Comparison of ENCODE assay signal across 33 cellular contexts in the genomic region with DNA sequence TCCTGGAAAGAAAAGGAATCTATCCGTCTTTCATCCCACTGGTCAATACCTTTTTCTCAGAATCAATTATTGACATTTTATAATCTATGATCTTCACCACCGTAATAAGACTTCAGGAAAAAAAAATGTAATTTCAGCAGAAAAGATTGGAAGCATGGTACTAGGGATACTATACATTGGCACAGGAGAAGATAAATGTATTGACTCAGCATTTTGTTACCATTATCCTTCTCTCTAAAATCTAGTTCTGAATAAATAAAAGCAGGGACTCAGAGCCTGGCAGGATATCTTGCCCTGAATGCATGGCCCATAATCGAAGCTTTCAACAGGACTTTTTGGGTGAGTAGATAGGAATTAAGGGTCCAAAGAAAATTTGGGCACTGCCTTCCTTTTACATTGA.
"Had no signal": no experiment of that assay in that cellular context is flagged by ENCODE, and none has a peak within 500 bp of the region (broad histone marks: within the 10 kb centered on the region; RNA-seq: fewer than 3 reads in every experiment).

No MANE protein-coding gene starts in this region.

- H3K4me3 ChIP-seq: adrenal gland, body of pancreas, esophagus squamous epithelium, gastroesophageal sphincter had no signal

- H3K27ac ChIP-seq: adrenal gland, body of pancreas, epithelial cell of prostate, esophagus squamous epithelium, gastroesophageal sphincter had no signal

- H3K4me1 ChIP-seq: adrenal gland, esophagus squamous epithelium, gastroesophageal sphincter had no signal

- H3K36me3 ChIP-seq: adrenal gland, esophagus squamous epithelium, gastroesophageal sphincter had no signal

- FAIRE-seq: colon, endometrium, endothelial cell of umbilical vein had no signal

- ATAC-seq: activated CD4-positive, alpha-beta T cell treated with anti-CD3 and anti-CD28 coated beads for 36 hours; activated CD8-positive, alpha-beta memory T cell treated with anti-CD3 and anti-CD28 coated beads, Interleukin-2, amount 10 ng/mL, durations not matched to agents 7 days and 5 days; activated CD8-positive, alpha-beta T cell treated with anti-CD3 and anti-CD28 coated beads, Interleukin-2, amount 10 ng/mL, durations not matched to agents 7 days and 5 days; activated naive CD8-positive, alpha-beta T cell treated with anti-CD3 and anti-CD28 coated beads, Interleukin-2, amount 50 U/mL, for 24 hours; body of pancreas; effector memory CD8-positive, alpha-beta T cell; gastroesophageal sphincter; T-helper 17 cell had no signal

- DNase-seq: activated CD4-positive, alpha-beta memory T cell treated with anti-CD3 and anti-CD28 coated beads for 36 hours; activated CD4-positive, alpha-beta T cell treated with anti-CD3 and anti-CD28 coated beads for 36 hours; activated CD4-positive, alpha-beta T cell treated with anti-CD3 and anti-CD28 coated beads, Interleukin-2, amount 10 ng/mL, durations not matched to agents 24 days and 14 days; activated CD4-positive, CD25-positive, alpha-beta regulatory T cell; activated CD4-positive, CD25-positive, alpha-beta regulatory T cell treated with anti-CD3 and anti-CD28 coated beads, Interleukin-2, amount 50 U/mL, for 72 hours; activated CD8-positive, alpha-beta memory T cell treated with anti-CD3 and anti-CD28 coated beads, Interleukin-2, amount 10 ng/mL, durations not matched to agents 7 days and 5 days; activated CD8-positive, alpha-beta memory T cell treated with anti-CD3 and anti-CD28 coated beads, Interleukin-2, amount 50 U/mL, for 4 hours; activated CD8-positive, alpha-beta T cell treated with anti-CD3 and anti-CD28 coated beads, Interleukin-2, amount 10 ng/mL, durations not matched to agents 7 days and 5 days; activated effector memory CD4-positive, alpha-beta T cell treated with anti-CD3 and anti-CD28 coated beads, Interleukin-2, amount 50 U/mL, for 16 hours; activated naive CD4-positive, alpha-beta T cell treated with anti-CD3 and anti-CD28 coated beads for 36 hours; activated naive CD8-positive, alpha-beta T cell treated with anti-CD3 and anti-CD28 coated beads for 36 hours; activated naive CD8-positive, alpha-beta T cell treated with anti-CD3 and anti-CD28 coated beads, Interleukin-2, amount 50 U/mL, for 24 hours; activated T-cell treated with anti-CD3 and anti-CD28 coated beads, Interleukin-2, amount 50 U/mL, for 24 hours; adrenal gland; amygdala; aorta; body of pancreas; caudate nucleus; cortex of kidney; dermis blood vessel endothelial cell; effector CD4-positive, alpha-beta T cell; effector memory CD8-positive, alpha-beta T cell; esophagus squamous epithelium; foreskin melanocyte; head of caudate nucleus; T-helper 1 cell; T-helper 17 cell; T1000 had no signal

- H3K27me3 ChIP-seq: adrenal gland, body of pancreas, esophagus squamous epithelium, gastroesophageal sphincter had no signal

- H3K9me3 ChIP-seq: adrenal gland, body of pancreas, esophagus squamous epithelium, gastroesophageal sphincter had no signal
